In genomic region chr6:79612457-79612856, GRCh38 we compare ENCODE assay signal across 24 cellular contexts.
"Had no signal": no experiment of that assay in that cellular context is flagged by ENCODE, and none has a peak within 500 bp of the region (broad histone marks: within the 10 kb centered on the region; RNA-seq: fewer than 3 reads in every experiment).

No MANE protein-coding gene starts in this region.

- ATAC-seq: natural killer cell; right lobe of liver; stimulated activated memory B cell treated with anti-CD40 and anti-IgM and Interleukin-4, amounts not matched to agents 10 μg/mL and 1 μg/mL and 100 μg/mL, for 72 hours; stimulated activated naive CD8-positive, alpha-beta T cell treated with anti-CD3 and anti-CD28 coated beads, Interleukin-15, Interleukin-2, amounts not matched to agents 100 U/mL and 50 U/mL, for 24 hours had no signal

- H3K4me3 Mint-ChIP-seq: mesothelial cell of epicardium; naive B cell; natural killer cell; nephron progenitor cell; stimulated activated memory B cell treated with anti-CD40 and anti-IgM and Interleukin-4, amounts not matched to agents 10 μg/mL and 1 μg/mL and 100 μg/mL, for 72 hours had no signal

- H3K36me3 ChIP-seq: left ventricle myocardium inferior, ovary, right atrium auricular region, right lobe of liver, stomach, tibial artery, vagina had no signal

- H3K9me3 ChIP-seq: left ventricle myocardium inferior, ovary, right atrium auricular region, right lobe of liver, stomach, testis, tibial artery, vagina had no signal

- H3K4me1 ChIP-seq: testis, vagina had no signal

- H3K9me3 Mint-ChIP-seq: mesothelial cell of epicardium; natural killer cell; nephron progenitor cell; stimulated activated memory B cell treated with anti-CD40 and anti-IgM and Interleukin-4, amounts not matched to agents 10 μg/mL and 1 μg/mL and 100 μg/mL, for 72 hours had no signal

- H3K4me2 ChIP-seq: smooth muscle cell had no signal

- DNase-seq: hypothalamus; islet precursor cell; left ventricle myocardium inferior; mesendoderm; naive B cell; natural killer cell; nephron progenitor cell; ovary; right lobe of liver; stimulated activated CD4-positive, alpha-beta T cell treated with anti-CD3 and anti-CD28 coated beads, Interleukin-1b, Interleukin-23, amount 100 ng/mL, for 48 hours; stimulated activated CD4-positive, alpha-beta T cell treated with anti-CD3 and anti-CD28 coated beads, Interleukin-2, amount 100 ng/mL, for 48 hours; stimulated activated CD4-positive, alpha-beta T cell treated with anti-CD3 and anti-CD28 coated beads, Interleukin-4, amount 100 ng/mL, for 4 hours; stimulated activated CD8-positive, alpha-beta memory T cell treated with anti-CD3 and anti-CD28 coated beads, Interleukin-4, amount 100 ng/mL, for 48 hours; stimulated activated naive CD8-positive, alpha-beta T cell treated with anti-CD3 and anti-CD28 coated beads, Interleukin-15, Interleukin-2, amounts not matched to agents 100 U/mL and 50 U/mL, for 24 hours; stomach; testis; tibial artery had no signal

- H3K4me1 Mint-ChIP-seq: naive B cell; stimulated activated memory B cell treated with anti-CD40 and anti-IgM and Interleukin-4, amounts not matched to agents 10 μg/mL and 1 μg/mL and 100 μg/mL, for 72 hours had no signal

- H3K27ac ChIP-seq: left ventricle myocardium inferior, ovary, right atrium auricular region, right lobe of liver, testis, tibial artery, vagina had no signal

- H3K27me3 ChIP-seq: ovary, right atrium auricular region, right lobe of liver, stomach, testis, tibial artery, vagina had no signal

- H3K27ac Mint-ChIP-seq: mesothelial cell of epicardium; naive B cell; natural killer cell; nephron progenitor cell; progenitor cell of endocrine pancreas; stimulated activated memory B cell treated with anti-CD40 and anti-IgM and Interleukin-4, amounts not matched to agents 10 μg/mL and 1 μg/mL and 100 μg/mL, for 72 hours had no signal

- H3K27me3 Mint-ChIP-seq: progenitor cell of endocrine pancreas had no signal

- H3K36me3 Mint-ChIP-seq: mesothelial cell of epicardium; naive B cell; natural killer cell; stimulated activated memory B cell treated with anti-CD40 and anti-IgM and Interleukin-4, amounts not matched to agents 10 μg/mL and 1 μg/mL and 100 μg/mL, for 72 hours had no signal

- H3K4me3 ChIP-seq: left ventricle myocardium inferior, lung, ovary, right atrium auricular region, right lobe of liver, smooth muscle cell, stomach, testis, tibial artery, vagina had no signal
